ENCODE assay signal across 13 cellular contexts in genomic region chr6:50820590-50821234, GRCh38. TPM values are rescaled to one million over a fixed set of nuclear protein-coding genes. Genes with fewer than 3 reads are reported as not detected.
DNase-seq lines count a peak whose midpoint lies in the region; ATAC-seq, FAIRE-seq and TF ChIP-seq lines count a peak whose summit lies in the region.
"Had no signal": no experiment of that assay in that cellular context is flagged by ENCODE, and none has a peak within 500 bp of the region (broad histone marks: within the 10 kb centered on the region; RNA-seq: fewer than 3 reads in every experiment).

No MANE protein-coding gene starts in this region.

- no peaks in the 10 kb centered on the region for H3K79me2 ChIP-seq in hepatocyte

- peak overlapping the region; percentile 74 for H3K4me2 ChIP-seq in hepatocyte

- no peak overlapping the region for H3K27ac ChIP-seq in Panc1 (ENCODE audit: low read length)
- peak overlapping the region; percentile 55 for H3K27ac ChIP-seq in hepatocyte
- no peak overlapping the region for H3K27ac ChIP-seq in rectal smooth muscle tissue (ENCODE audit: low read depth, low read length)
- H3K27ac ChIP-seq in CD8-positive, alpha-beta memory T cell (ENCODE audit: low read depth, low read length) = no peak overlapping the region
- H3K27ac ChIP-seq: body of pancreas had no signal

- no peak for FAIRE-seq in RCC 7860 (lab: Jason Lieb, UNC)

- peak; percentile 27; the same call in 1 of the 2 replicates for ATAC-seq in Panc1
- ATAC-seq: body of pancreas; stimulated activated naive CD8-positive, alpha-beta T cell treated with anti-CD3 and anti-CD28 coated beads, Interleukin-15, Interleukin-2, amounts not matched to agents 100 U/mL and 50 U/mL, for 24 hours had no signal

- H3K36me3 ChIP-seq in Panc1 (ENCODE audit: control insufficient read depth, insufficient read depth, low read length) = no peaks in the 10 kb centered on the region
- H3K36me3 ChIP-seq in hepatocyte (replicated peaks; ENCODE audit: insufficient read depth, low read depth) = no peaks in the 10 kb centered on the region
- H3K36me3 ChIP-seq in rectal smooth muscle tissue (ENCODE audit: control insufficient read depth, insufficient read depth, low read length) = no peaks in the 10 kb centered on the region
- H3K36me3 ChIP-seq in CD8-positive, alpha-beta memory T cell (ENCODE audit: insufficient read depth, low read length) = no peaks in the 10 kb centered on the region

- H3K4me1 ChIP-seq in Panc1 (ENCODE audit: control insufficient read depth, insufficient read depth, low read length) (no peaks in the 10 kb centered on the region), hepatocyte (ENCODE audit: insufficient read depth) (no peaks in the 10 kb centered on the region), rectal smooth muscle tissue (ENCODE audit: control insufficient read depth, insufficient read depth, low read length) (no peaks in the 10 kb centered on the region)
- no peaks in the 10 kb centered on the region for H3K4me1 ChIP-seq in CD8-positive, alpha-beta memory T cell (ENCODE audit: insufficient read depth, low read length)

- no peak overlapping the region for H2AFZ ChIP-seq in hepatocyte

- H3K27me3 ChIP-seq in Panc1 (ENCODE audit: control insufficient read depth, insufficient read depth, low read length) = peaks cover 33% of the 10 kb centered on the region
- peaks cover 90% of the 10 kb centered on the region for H3K27me3 ChIP-seq in hepatocyte
- peaks cover 29% of the 10 kb centered on the region for H3K27me3 ChIP-seq in rectal smooth muscle tissue (ENCODE audit: control insufficient read depth, insufficient read depth, low read length)
- peaks cover 23% of the 10 kb centered on the region for H3K27me3 ChIP-seq in CD8-positive, alpha-beta memory T cell (ENCODE audit: insufficient read depth, low read length, poor library complexity, severe bottlenecking)

- H3K9me2 ChIP-seq in hepatocyte (replicated peaks; ENCODE audit: insufficient read depth) = no peaks in the 10 kb centered on the region

- BruUV-seq in Panc1 (replicated peaks; lab: Mats Ljungman, UMichigan) = no TSS peak

- H3K27ac Mint-ChIP-seq in HFFc6 = no peak overlapping the region
- H3K27ac Mint-ChIP-seq in CD8-positive, alpha-beta memory T cell = no peak overlapping the region

- no peaks in the 10 kb centered on the region for H3K36me3 Mint-ChIP-seq in HFFc6 (ENCODE audit: low read depth)
- peaks cover 0 to 4% (median 4%) of the 10 kb centered on the region in 3 donors for H3K36me3 Mint-ChIP-seq in CD8-positive, alpha-beta memory T cell

- no peaks in the 10 kb centered on the region for H3K9me3 Mint-ChIP-seq in HFFc6
- peaks cover 4 to 29% (median 14%) of the 10 kb centered on the region in 5 donors for H3K9me3 Mint-ChIP-seq in CD8-positive, alpha-beta memory T cell

- H4K20me1 ChIP-seq in hepatocyte (ENCODE audit: insufficient read depth, poor library complexity, severe bottlenecking) = no peaks in the 10 kb centered on the region

- H3K4me3 ChIP-seq in Panc1 (ENCODE audit: low read depth in 2 of 2, low read length in 2 of 2) (peak overlapping the region in 1 of 2 experiments; percentile 28; a peak in 3 of 4 replicates), hepatocyte (no peak overlapping the region), rectal smooth muscle tissue (ENCODE audit: low read length) (peak overlapping the region; percentile 36)
- H3K4me3 ChIP-seq in CD8-positive, alpha-beta memory T cell (ENCODE audit: low read length) = no peak overlapping the region
- H3K4me3 ChIP-seq: body of pancreas had no signal

- WGBS in hepatocyte (ENCODE audit: low lambda C conversion rate, missing lambda C conversion rate) = 3% methylated on average over 16 of the region's 16 CpGs

- H3K4me1 Mint-ChIP-seq in HFFc6 (ENCODE audit: low read depth) = peaks cover 5% of the 10 kb centered on the region
- H3K4me1 Mint-ChIP-seq in CD8-positive, alpha-beta memory T cell = peaks cover 4 to 19% (median 16%) of the 10 kb centered on the region in 3 donors

- no peak overlapping the region for H3K9ac ChIP-seq in rectal smooth muscle tissue (ENCODE audit: low read length)

- intact Hi-C loops in Panc1 (cut with micrococcal nuclease; ENCODE audit: unreplicated experiment) = no loop called here

- H3K4me3 Mint-ChIP-seq in HFFc6 = peak overlapping the region; percentile 30; the same call in 1 of the 2 replicates
- peak overlapping the region in 1 of 7 donors; percentile 59 for H3K4me3 Mint-ChIP-seq in CD8-positive, alpha-beta memory T cell

- DNase-seq in HFFc6 = no peak
- DNase-seq in Panc1 (ENCODE audit: low read depth, low spot score) = no peak
- DNase-seq in hepatocyte (ENCODE audit: low spot score) = no peak
- DNase-seq in CD8-positive, alpha-beta memory T cell = no peak
- DNase-seq in RCC 7860 (ENCODE audit: low spot score) = no peak
- DNase-seq in NCI-H2171 (lab: John Stamatoyannopoulos, UW) = no peak
- DNase-seq: activated T-cell treated with anti-CD3 and anti-CD28 coated beads for 4 hours; body of pancreas; HCEC 1CT; KBM-7; stimulated activated naive CD8-positive, alpha-beta T cell treated with anti-CD3 and anti-CD28 coated beads, Interleukin-15, Interleukin-2, amounts not matched to agents 100 U/mL and 50 U/mL, for 24 hours had no signal

- TF ChIP-seq CTCF in HFFc6 (IDR thresholded peaks at IDR 0.05) (no peak), Panc1 (IDR thresholded peaks at IDR 0.05) (no peak), hepatocyte (IDR thresholded peaks at IDR 0.05; ENCODE audit: poor library complexity) (no peak)

- in situ Hi-C loops in Panc1 (cut with HindIII; ENCODE audit: low pct_unique_long_range_greater_than_20kb, low sequenced_read_pairs) = no loop called here

- CTCF ChIA-PET in Panc1 (lab: Charles Lee) = no interaction called here
- CTCF ChIA-PET in CD8-positive, alpha-beta memory T cell (lab: Charles Lee) = no interaction called here

- POLR2A ChIA-PET in Panc1 (lab: Charles Lee) = interaction anchor here (0.6 kb wide), 1 partner anchor 465 kb away, joined by 4 read pairs; no protein-coding TSS in a partner anchor
- POLR2A ChIA-PET in CD8-positive, alpha-beta memory T cell (lab: Charles Lee) = no interaction called here

- H3K27me3 Mint-ChIP-seq in HFFc6 (ENCODE audit: insufficient read depth) = peaks cover 64% of the 10 kb centered on the region
- peaks cover 63 to 90% of the 10 kb centered on the region in 2 donors for H3K27me3 Mint-ChIP-seq in CD8-positive, alpha-beta memory T cell

- H3K9me3 ChIP-seq in Panc1 (ENCODE audit: control insufficient read depth, insufficient read depth, low read depth, low read length) (no peaks in the 10 kb centered on the region), hepatocyte (ENCODE audit: low read depth) (no peaks in the 10 kb centered on the region)
- no peaks in the 10 kb centered on the region for H3K9me3 ChIP-seq in CD8-positive, alpha-beta memory T cell (ENCODE audit: low read length)
- H3K9me3 ChIP-seq: body of pancreas had no signal

RNA-seq across cellular contexts. Expression of gene TFAP2B, which starts 2.0 kb away (rescaled TPM):
- not detected for total RNA-seq in HFFc6 (2021; fragmentation: NEBNext Ultra II Directional; extraction: Animal tissue kit (Norgen Biotek cat#: 25700))
- total RNA-seq in Panc1 (2021; ENCODE audit: unreplicated experiment) = not detected
- not detected for polyA plus RNA-seq in Panc1 (2012; ENCODE audit: insufficient read length)
- total RNA-seq in hepatocyte = 0.64 and 0.73 TPM in 2 replicates
- polyA plus RNA-seq in hepatocyte = 1.3 and 5.7 TPM in 2 replicates
- not detected for total RNA-seq in CD8-positive, alpha-beta memory T cell
- not detected for polyA plus RNA-seq in CD8-positive, alpha-beta memory T cell
- total RNA-seq: body of pancreas, RPMI7951 had no signal
